In the genomic region with DNA sequence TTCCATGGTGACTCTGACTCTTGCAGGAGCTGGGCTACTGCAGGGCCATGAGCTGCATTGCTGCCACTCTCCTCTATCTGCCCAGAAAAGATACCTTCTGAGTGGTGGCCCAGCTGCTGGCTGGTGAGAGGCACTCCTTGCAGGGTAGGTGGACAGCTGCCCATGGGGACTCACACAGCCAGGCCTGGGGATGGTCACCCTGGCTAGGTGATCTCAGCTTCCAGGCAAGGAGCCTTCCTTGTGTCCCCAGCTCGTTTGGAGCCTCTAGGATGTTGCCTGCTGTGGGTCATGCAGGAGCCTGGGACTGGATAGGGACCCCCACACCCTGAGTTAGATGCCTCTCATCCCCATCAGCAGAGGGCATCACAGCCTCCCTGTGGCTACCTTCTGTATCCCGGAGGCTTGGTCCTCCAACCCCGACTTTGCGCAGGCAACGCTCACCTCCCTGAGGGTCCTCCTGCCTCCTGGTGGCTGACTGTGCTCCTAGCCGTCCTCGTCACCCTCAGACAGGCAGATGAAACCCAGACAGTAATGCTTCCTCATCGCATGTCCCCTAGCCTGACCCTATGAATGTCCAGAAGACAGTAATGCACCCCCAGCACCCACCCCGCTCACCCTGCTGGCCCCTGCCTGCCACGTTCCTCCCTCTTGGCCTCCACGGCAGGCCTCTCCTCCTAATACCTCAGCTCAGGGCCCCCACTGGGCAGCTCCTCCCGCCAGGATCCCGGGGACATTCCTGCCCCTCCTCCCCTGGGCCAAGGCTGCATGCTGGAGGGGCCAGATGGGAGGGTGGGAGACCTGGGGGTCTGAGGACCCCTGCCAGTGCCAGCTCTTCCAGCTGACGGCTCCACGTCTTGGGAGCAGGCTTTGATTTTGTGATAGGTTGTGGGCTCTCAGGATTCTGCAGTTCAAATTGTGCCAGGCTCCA, we compare ENCODE assay signal across 30 cellular contexts. TPM values are rescaled to one million over a fixed set of nuclear protein-coding genes. Genes with fewer than 3 reads are reported as not detected.
A peak's percentile ranks its signal among the peaks of the same experiment; 100 is the strongest.
DNase-seq lines count a peak whose midpoint lies in the region; ATAC-seq, FAIRE-seq and TF ChIP-seq lines count a peak whose summit lies in the region.
"Had no signal": no experiment of that assay in that cellular context is flagged by ENCODE, and none has a peak within 500 bp of the region (broad histone marks: within the 10 kb centered on the region; RNA-seq: fewer than 3 reads in every experiment).

No MANE protein-coding gene starts in this region.

- no peak for DNase-seq in HepG2 (ENCODE audit: low spot score)
- no peak for DNase-seq in right lobe of liver
- DNase-seq in WERI-Rb-1 = no peak
- peak; percentile 45 for DNase-seq in islet precursor cell
- peak; percentile 12 for DNase-seq in testis
- no peak for DNase-seq in MV-4-11 (lab: John Stamatoyannopoulos, UW)
- DNase-seq in activated CD4-positive, alpha-beta T cell treated with anti-CD3 and anti-CD28 coated beads, Interleukin-2, amount 50 U/mL, for 4 hours = no peak
- DNase-seq: activated naive CD8-positive, alpha-beta T cell treated with anti-CD3 and anti-CD28 coated beads for 36 hours; activated T-cell treated with anti-CD3 and anti-CD28 coated beads, Interleukin-2, amount 50 U/mL, for 1 hour; anterior cingulate cortex; CD8-positive, alpha-beta memory T cell; immature natural killer cell; KBM-7; NCI-H1105; NCI-H187; NCI-H2171 treated with DMSO at 0.1 percent for 48 hours; NCI-H524; nephron progenitor cell; ovary; PC-9; stimulated activated naive CD8-positive, alpha-beta T cell treated with anti-CD3 and anti-CD28 coated beads, Interleukin-15, Interleukin-2, amounts not matched to agents 100 U/mL and 50 U/mL, for 24 hours; T-helper 9 cell; thyroid gland had no signal

- H3K27me3 ChIP-seq in HepG2 (ENCODE audit: control insufficient read depth in 1 of 2, insufficient read depth in 2 of 2, low read length in 2 of 2) (peaks cover 7 to 52% of the 10 kb centered on the region in 2 experiments), right lobe of liver (no peaks in the 10 kb centered on the region), WERI-Rb-1 (ENCODE audit: insufficient read depth, low read depth, severe bottlenecking) (no peaks in the 10 kb centered on the region), testis (no peaks in the 10 kb centered on the region)
- H3K27me3 ChIP-seq: breast epithelium, hepatocyte, ovary, thyroid gland had no signal

- peak; percentile 19; the same call in 1 of the 2 replicates for TF ChIP-seq CTCF in HepG2 (CRISPR knock-in tag; IDR thresholded peaks at IDR 0.05)
- no peak for TF ChIP-seq CTCF in right lobe of liver (IDR thresholded peaks at IDR 0.05)
- TF ChIP-seq CTCF in WERI-Rb-1 (IDR thresholded peaks at IDR 0.05; ENCODE audit: low read depth, low read length) = peak; percentile 54
- no peak for TF ChIP-seq CTCF in testis (IDR thresholded peaks at IDR 0.05)

- H3K9me3 ChIP-seq in HepG2 (ENCODE audit: low read length) (no peaks in the 10 kb centered on the region), right lobe of liver (no peaks in the 10 kb centered on the region), WERI-Rb-1 (ENCODE audit: severe bottlenecking) (no peaks in the 10 kb centered on the region), testis (no peaks in the 10 kb centered on the region)
- H3K9me3 ChIP-seq: breast epithelium, ovary, thyroid gland had no signal

- CTCF ChIA-PET in HepG2 (lab: Yijun Ruan, JAX; ENCODE audit: low intra/inter-chr PET ratio, low total read pairs) = no interaction called here

- TF ChIP-seq POLR2A in HepG2 (IDR thresholded peaks at IDR 0.05; ENCODE audit: insufficient read depth in 1 of 2, low read depth in 2 of 2, low read length in 2 of 2) = no peak
- no peak for TF ChIP-seq POLR2A in right lobe of liver (IDR thresholded peaks at IDR 0.05)
- no peak for TF ChIP-seq POLR2A in testis (IDR thresholded peaks at IDR 0.05)

- H2AFZ ChIP-seq in HepG2 (ENCODE audit: low read length) = no peak overlapping the region
- H2AFZ ChIP-seq: hepatocyte, PC-9 had no signal

- no peaks in the 10 kb centered on the region for H4K20me1 ChIP-seq in HepG2 (ENCODE audit: insufficient read depth, low read length)

- in situ Hi-C loops in HepG2 (cut with HindIII; ENCODE audit: extremely low pct_ligation_motif_present, low pct_unique_long_range_greater_than_20kb) = no loop called here

- WGBS in HepG2 (ENCODE audit: low lambda C conversion rate) = 51% methylated on average over 9 of the region's 15 CpGs
- WGBS in right lobe of liver (ENCODE audit: insufficient coverage, low coverage, low lambda C conversion rate, missing lambda C conversion rate) = 56% methylated on average over 6 of the region's 15 CpGs
- 63 to 75% methylated on average over 9 to 14 of the region's 15 CpGs for WGBS in testis, 2 donors

- TF ChIP-seq RAD21 in HepG2 (CRISPR knock-in tag; IDR thresholded peaks at IDR 0.05) = no peak

- POLR2A ChIA-PET in HepG2 (lab: Yijun Ruan, JAX) = no interaction called here

- H3K4me3 ChIP-seq in HepG2 (replicated peaks in 1 of 3; ENCODE audit: insufficient read depth in 1 of 3, low read depth in 2 of 3, low read length in 3 of 3) = no peak overlapping the region
- no peak overlapping the region for H3K4me3 ChIP-seq in right lobe of liver
- no peak overlapping the region for H3K4me3 ChIP-seq in WERI-Rb-1 (ENCODE audit: low read depth, low read length)
- H3K4me3 ChIP-seq in testis = no peak overlapping the region
- H3K4me3 ChIP-seq: breast epithelium, GM12878, hepatocyte, ovary, PC-9, skin epidermis, thyroid gland had no signal

- H3K9ac ChIP-seq in HepG2 (ENCODE audit: insufficient read depth, low read depth, low read length) = no peak overlapping the region

- ATAC-seq in HepG2 (no peak), right lobe of liver (no peak), GM21619 (IDR thresholded peaks at IDR 0.05; ENCODE audit: unreplicated experiment) (no peak)
- ATAC-seq: GM12878; Right ventricle myocardium inferior; stimulated activated naive CD8-positive, alpha-beta T cell treated with anti-CD3 and anti-CD28 coated beads, Interleukin-15, Interleukin-2, amounts not matched to agents 100 U/mL and 50 U/mL, for 24 hours had no signal

- no TSS peak for BruUV-seq in HepG2 (replicated peaks; lab: Mats Ljungman, UMichigan)

- FAIRE-seq in HepG2 (lab: Jason Lieb, UNC) = no peak
- FAIRE-seq: GM12878, HTR-8/SVneo had no signal

- no peak for TF ChIP-seq EP300 in HepG2 (IDR thresholded peaks at IDR 0.05; ENCODE audit: low read depth in 2 of 2, low read length in 2 of 2)
- no peak for TF ChIP-seq EP300 in HepG2 (CRISPR knock-in tag; IDR thresholded peaks at IDR 0.05; ENCODE audit: borderline replicate concordance)

- no peaks in the 10 kb centered on the region for H3K79me2 ChIP-seq in HepG2 (ENCODE audit: insufficient read depth, low read length)
- H3K79me2 ChIP-seq: hepatocyte had no signal

- peaks cover 16% of the 10 kb centered on the region for H3K4me1 ChIP-seq in HepG2 (ENCODE audit: insufficient read depth, low read length)
- H3K4me1 ChIP-seq in right lobe of liver = no peaks in the 10 kb centered on the region
- no peaks in the 10 kb centered on the region for H3K4me1 ChIP-seq in testis
- H3K4me1 ChIP-seq: breast epithelium, thyroid gland had no signal

- H3K4me2 ChIP-seq in HepG2 (ENCODE audit: low read depth, low read length) = no peak overlapping the region
- H3K4me2 ChIP-seq: hepatocyte, PC-9 had no signal

- H3K36me3 ChIP-seq in HepG2 (replicated peaks in 1 of 2; ENCODE audit: control insufficient read depth in 1 of 2, insufficient read depth in 2 of 2, low read length in 2 of 2) (no peaks in the 10 kb centered on the region), right lobe of liver (no peaks in the 10 kb centered on the region), WERI-Rb-1 (no peaks in the 10 kb centered on the region), testis (ENCODE audit: low read depth, missing control alignments) (no peaks in the 10 kb centered on the region)
- H3K36me3 ChIP-seq: breast epithelium, ovary, thyroid gland had no signal

- H3K27ac ChIP-seq in HepG2 (ENCODE audit: extremely low read length, insufficient read depth, low read length) (no peak overlapping the region), right lobe of liver (no peak overlapping the region), WERI-Rb-1 (no peak overlapping the region), testis (no peak overlapping the region)
- H3K27ac ChIP-seq: breast epithelium, hepatocyte, ovary, PC-9, skin epidermis, thyroid gland had no signal

- intact Hi-C loops in HepG2 (cut with micrococcal nuclease; ENCODE audit: unreplicated experiment) = no loop called here
- intact Hi-C loops in right lobe of liver (cut with DNase I) = no loop called here
- intact Hi-C loops in testis (cut with DNase I; ENCODE audit: low total_unique reads) = no loop called here

TF ChIP-seq in HepG2, 621 proteins besides CTCF, POLR2A, EP300 and RAD21 (continues in another document):
- TF ChIP-seq, protein P1, sequence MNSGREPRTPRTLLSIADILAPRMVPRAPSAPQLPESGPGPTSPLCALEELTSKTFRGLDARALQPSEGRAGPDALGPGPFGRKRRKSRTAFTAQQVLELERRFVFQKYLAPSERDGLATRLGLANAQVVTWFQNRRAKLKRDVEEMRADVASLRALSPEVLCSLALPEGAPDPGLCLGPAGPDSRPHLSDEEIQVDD (CRISPR knock-in tag; IDR thresholded peaks at IDR 0.05; ENCODE audit: borderline replicate concordance) = no peak

RNA-seq across cellular contexts. Expression of a gene that starts 13.6 kb away (rescaled TPM):
- 6.2 and 8.8 TPM in 2 replicates for total RNA-seq in HepG2 (2016; rRNA removed; fragmentation: Illumina TruSeq; extraction: Trizol)
- total RNA-seq in HepG2 (2016; cell fraction: cytosol; rRNA removed; fragmentation: Illumina TruSeq; extraction: Trizol; ENCODE audit: low read depth) = 1.2 and 1.4 TPM in 2 replicates
- total RNA-seq in HepG2 (2016; cell fraction: insoluble cytoplasmic fraction; rRNA removed; fragmentation: Illumina TruSeq; extraction: Trizol) = 5.8 and 9.2 TPM in 2 replicates
- total RNA-seq in HepG2 (2016; cell fraction: membrane; rRNA removed; fragmentation: Illumina TruSeq; extraction: Trizol) = 2.8 and 3.9 TPM in 2 replicates
- 5.0 and 6.5 TPM in 2 replicates for total RNA-seq in HepG2 (2016; cell fraction: nucleus; rRNA removed; fragmentation: Illumina TruSeq; extraction: Trizol)
- 1.5 and 1.9 TPM in 2 replicates for polyA plus RNA-seq in HepG2 (2011; rRNA removed)
- 0.97 and 1.4 TPM in 2 replicates for polyA plus RNA-seq in HepG2 (2011; cell fraction: cytosol; rRNA removed)
- 0.85 and 0.92 TPM in 2 replicates for polyA plus RNA-seq in HepG2 (2011; cell fraction: nucleus; rRNA removed)
- 3.0 and 3.3 TPM in 2 replicates for polyA plus RNA-seq in HepG2 (2012)
- polyA plus RNA-seq in HepG2 (2016; cell fraction: cytosol; fragmentation: Illumina TruSeq; extraction: Trizol; ENCODE audit: low read depth) = 0.28 and 0.34 TPM in 2 replicates
- polyA plus RNA-seq in HepG2 (2016; cell fraction: insoluble cytoplasmic fraction; fragmentation: Illumina TruSeq; extraction: Trizol; ENCODE audit: low read depth) = 4.4 and 5.6 TPM in 2 replicates
- 0.72 and 0.88 TPM in 2 replicates for polyA plus RNA-seq in HepG2 (2016; cell fraction: membrane; fragmentation: Illumina TruSeq; extraction: Trizol; ENCODE audit: low read depth)
- polyA plus RNA-seq in HepG2 (2016; cell fraction: nucleus; fragmentation: Illumina TruSeq; extraction: Trizol; ENCODE audit: insufficient read depth, low read depth) = 5.1 and 5.6 TPM in 2 replicates
- polyA minus RNA-seq in HepG2 (2011; rRNA and poly(A)+ RNA removed; ENCODE audit: low replicate concordance) = 0.33 and 1.2 TPM in 2 replicates
- 2.7 and 4.2 TPM in 2 replicates for polyA minus RNA-seq in HepG2 (2011; cell fraction: cytosol; rRNA and poly(A)+ RNA removed)
- polyA minus RNA-seq in HepG2 (2011; cell fraction: nucleus; rRNA and poly(A)+ RNA removed) = 8.2 and 10.2 TPM in 2 replicates
- under 1 TPM; 0.25 to 0.67 (median 0.41) TPM for total RNA-seq in right lobe of liver
- total RNA-seq in testis = 10 to 100 TPM; 10.7 to 12.1 TPM
- polyA plus RNA-seq in testis (ENCODE audit: insufficient read depth, low read depth, low replicate concordance) = 3.0 TPM

Comparison
In these comparisons a context has a peak if more than half of its experiments do, and no peak if none do; other contexts are left out.
1. CTCF ChIP-seq: peak in HepG2 (single experiment) and WERI-Rb-1 (single experiment); none in right lobe of liver (0 of 4) and testis (0 of 3).
2. DNase-seq: peak in islet precursor cell (single experiment) and testis (single experiment); none in HepG2 (single experiment), right lobe of liver (0 of 3), WERI-Rb-1 (single experiment), MV-4-11 (single experiment) and activated CD4-positive, alpha-beta T cell treated with anti-CD3 and anti-CD28 coated beads, Interleukin-2, amount 50 U/mL, for 4 hours (0 of 2).